Comparison of ENCODE assay signal across 8 cellular contexts in the genomic region with DNA sequence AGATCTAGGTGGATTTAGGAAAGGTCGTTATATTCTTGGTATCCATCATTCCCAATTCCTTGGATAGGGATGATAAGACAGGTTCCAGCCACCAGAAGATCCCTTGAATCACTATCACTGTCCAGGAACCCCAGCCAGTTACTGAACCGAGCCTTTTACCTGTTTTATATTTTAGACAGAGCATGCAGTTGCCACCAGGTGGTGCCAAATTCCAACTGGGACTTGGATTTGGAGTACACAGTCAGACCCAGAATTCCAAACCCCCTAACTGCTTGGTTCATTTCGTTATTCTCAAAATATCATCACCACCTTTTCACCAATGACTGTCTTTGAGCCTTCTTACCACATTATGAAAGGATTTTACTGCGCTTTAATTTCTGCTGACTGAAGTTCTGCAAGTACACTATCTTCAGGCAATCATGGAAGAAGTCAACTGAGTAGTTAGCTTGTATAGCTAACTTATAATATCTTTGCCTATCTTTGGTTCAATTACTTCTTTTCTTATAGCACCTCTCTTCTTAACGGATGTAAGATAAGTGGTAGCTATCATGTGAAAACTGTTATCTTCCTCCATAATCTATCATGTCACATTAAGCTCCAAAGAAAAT.
DNase-seq lines count a peak whose midpoint lies in the region; ATAC-seq lines count a peak whose summit lies in the region.

No MANE protein-coding gene starts in this region.

- ATAC-seq in GM18508 (IDR thresholded peaks at IDR 0.05; ENCODE audit: insufficient read depth, unreplicated experiment), result peak; percentile 76
- ATAC-seq in HG03108 (IDR thresholded peaks at IDR 0.05; ENCODE audit: unreplicated experiment), result peak; percentile 67
- no peak for ATAC-seq in GM19023 (IDR thresholded peaks at IDR 0.05; ENCODE audit: unreplicated experiment)
- no peak for ATAC-seq in GM19395 (IDR thresholded peaks at IDR 0.05; ENCODE audit: unreplicated experiment)
- ATAC-seq in naive thymus-derived CD8-positive, alpha-beta T cell, result no peak

- DNase-seq in COLO668 (lab: John Stamatoyannopoulos, UW; ENCODE audit: unreplicated experiment) (peak; percentile 3), SK-N-DZ (ENCODE audit: low spot score) (peak; percentile 60), iPS DF 4.7 (ENCODE audit: extremely low read depth, low spot score) (peak; percentile 46)
- DNase-seq in naive thymus-derived CD8-positive, alpha-beta T cell, result no peak

- H3K9me3 Mint-ChIP-seq in naive thymus-derived CD8-positive, alpha-beta T cell, result peaks cover 0 to 8% (median 0%) of the 10 kb centered on the region in 9 donors

- H3K4me1 Mint-ChIP-seq in naive thymus-derived CD8-positive, alpha-beta T cell, result no peaks in the 10 kb centered on the region

- no peak overlapping the region for H3K4me3 Mint-ChIP-seq in naive thymus-derived CD8-positive, alpha-beta T cell

- POLR2A ChIA-PET in naive thymus-derived CD8-positive, alpha-beta T cell (lab: Charles Lee), result no interaction called here

- H3K27ac Mint-ChIP-seq in naive thymus-derived CD8-positive, alpha-beta T cell, result no peak overlapping the region

- H3K27me3 Mint-ChIP-seq in naive thymus-derived CD8-positive, alpha-beta T cell, result no peaks in the 10 kb centered on the region

- no peaks in the 10 kb centered on the region for H3K36me3 Mint-ChIP-seq in naive thymus-derived CD8-positive, alpha-beta T cell

Comparison
In these comparisons a context has a peak if more than half of its experiments do, and no peak if none do; other contexts are left out.
1. DNase-seq: peak in COLO668 (single experiment), SK-N-DZ (single experiment) and iPS DF 4.7 (single experiment); none in naive thymus-derived CD8-positive, alpha-beta T cell (0 of 10).
2. ATAC-seq: peak in GM18508 (single experiment) and HG03108 (single experiment); none in GM19023 (single experiment), GM19395 (single experiment) and naive thymus-derived CD8-positive, alpha-beta T cell (0 of 2).